In the genomic region with DNA sequence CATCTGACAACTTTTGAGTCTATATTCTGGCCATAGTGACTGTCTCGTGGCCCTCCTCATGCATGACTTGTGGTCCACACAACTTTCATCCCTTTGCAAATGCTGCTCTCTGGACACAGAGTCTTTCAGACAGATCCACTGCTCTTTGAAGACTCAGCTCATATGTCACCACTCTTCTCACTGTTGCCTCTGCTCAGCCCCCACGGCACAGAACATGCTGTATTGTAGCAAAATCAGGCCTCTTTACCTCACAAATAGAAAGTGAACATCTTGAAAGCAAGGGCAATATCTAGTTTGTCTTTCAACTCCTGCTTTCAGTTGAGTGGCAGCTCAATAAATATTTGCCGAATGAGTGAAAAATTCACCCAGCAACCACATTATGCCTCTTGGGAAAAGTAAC, we compare ENCODE assay signal across 24 cellular contexts.
"Had no signal": no experiment of that assay in that cellular context is flagged by ENCODE, and none has a peak within 500 bp of the region (broad histone marks: within the 10 kb centered on the region; RNA-seq: fewer than 3 reads in every experiment).

No MANE protein-coding gene starts in this region.

- H3K4me1 Mint-ChIP-seq: naive B cell; stimulated activated naive B cell treated with anti-CD40 and anti-IgM and Interleukin-4, amounts not matched to agents 10 μg/mL and 1 μg/mL and 100 μg/mL, for 72 hours; stimulated activated naive CD8-positive, alpha-beta T cell treated with anti-CD3 and anti-CD28 coated beads, Interleukin-15, amount 100 ng/mL, for 72 hours had no signal

- H3K4me3 Mint-ChIP-seq: endodermal cell; naive B cell; nephron; stimulated activated naive B cell treated with anti-CD40 and anti-IgM and Interleukin-4, amounts not matched to agents 10 μg/mL and 1 μg/mL and 100 μg/mL, for 72 hours; stimulated activated naive CD8-positive, alpha-beta T cell treated with anti-CD3 and anti-CD28 coated beads, Interleukin-15, amount 100 ng/mL, for 72 hours had no signal

- H3K79me2 ChIP-seq: hepatocyte had no signal

- H3K36me3 Mint-ChIP-seq: naive B cell; stimulated activated naive B cell treated with anti-CD40 and anti-IgM and Interleukin-4, amounts not matched to agents 10 μg/mL and 1 μg/mL and 100 μg/mL, for 72 hours had no signal

- H2AFZ ChIP-seq: hepatocyte had no signal

- H3K27ac ChIP-seq: colonic mucosa, foreskin keratinocyte, hepatocyte, neutrophil, psoas muscle, sigmoid colon, skin epidermis, thoracic aorta, transverse colon had no signal

- H3K27me3 Mint-ChIP-seq: naive B cell; stimulated activated naive B cell treated with anti-CD40 and anti-IgM and Interleukin-4, amounts not matched to agents 10 μg/mL and 1 μg/mL and 100 μg/mL, for 72 hours; stimulated activated naive CD8-positive, alpha-beta T cell treated with anti-CD3 and anti-CD28 coated beads, Interleukin-15, amount 100 ng/mL, for 72 hours had no signal

- DNase-seq: colonic mucosa; dermis blood vessel endothelial cell; effector CD4-positive, alpha-beta T cell; endodermal cell; erythroblast; foreskin keratinocyte; head of caudate nucleus; left colon; left ventricle myocardium superior; mesenchymal stem cell; naive B cell; psoas muscle; sigmoid colon; stimulated activated CD4-positive, alpha-beta T cell treated with anti-CD3 and anti-CD28 coated beads, Interleukin-2, amount 100 ng/mL, for 24 hours; stimulated activated CD4-positive, alpha-beta T cell treated with anti-CD3 and anti-CD28 coated beads, Interleukin-4, amount 100 ng/mL, for 4 hours; stimulated activated naive B cell treated with anti-CD40 and anti-IgM and Interleukin-4, amounts not matched to agents 10 μg/mL and 1 μg/mL and 100 μg/mL, for 72 hours; stimulated activated naive CD8-positive, alpha-beta T cell treated with anti-CD3 and anti-CD28 coated beads, Interleukin-15, amount 100 ng/mL, for 72 hours; transverse colon had no signal

- H3K9me3 Mint-ChIP-seq: endodermal cell, nephron had no signal

- H3K27me3 ChIP-seq: colonic mucosa, foreskin keratinocyte, hepatocyte, neutrophil, sigmoid colon, transverse colon had no signal

- H3K9me3 ChIP-seq: colonic mucosa, neutrophil, psoas muscle, sigmoid colon, thoracic aorta, transverse colon had no signal

- H3K36me3 ChIP-seq: colonic mucosa, neutrophil, sigmoid colon, thoracic aorta, transverse colon had no signal

- ATAC-seq: foreskin keratinocyte; left colon; left ventricle myocardium superior; stimulated activated naive B cell treated with anti-CD40 and anti-IgM and Interleukin-4, amounts not matched to agents 10 μg/mL and 1 μg/mL and 100 μg/mL, for 72 hours; stimulated activated naive CD8-positive, alpha-beta T cell treated with anti-CD3 and anti-CD28 coated beads, Interleukin-15, amount 100 ng/mL, for 72 hours had no signal

- H3K4me2 ChIP-seq: hepatocyte had no signal

- H3K27ac Mint-ChIP-seq: endodermal cell; naive B cell; stimulated activated naive B cell treated with anti-CD40 and anti-IgM and Interleukin-4, amounts not matched to agents 10 μg/mL and 1 μg/mL and 100 μg/mL, for 72 hours; stimulated activated naive CD8-positive, alpha-beta T cell treated with anti-CD3 and anti-CD28 coated beads, Interleukin-15, amount 100 ng/mL, for 72 hours had no signal

- H3K4me1 ChIP-seq: colonic mucosa, foreskin keratinocyte, psoas muscle, sigmoid colon, transverse colon had no signal

- H3K4me3 ChIP-seq: colonic mucosa, hepatocyte, lung, psoas muscle, sigmoid colon, skin epidermis, thoracic aorta, transverse colon had no signal
